Comparison of ENCODE assay signal across 2 cellular contexts in genomic region chr9:88522360-88522759, GRCh38.
TF ChIP-seq lines count a peak whose summit lies in the region.

No MANE protein-coding gene starts in this region.

TF ChIP-seq in IMR-90, 13 proteins besides CTCF, POLR2A, EP300 and RAD21:
- no peak for TF ChIP-seq BHLHE40 (IDR thresholded peaks at IDR 0.05; ENCODE audit: low read depth, low read length)
- no peak for TF ChIP-seq RCOR1 (IDR thresholded peaks at IDR 0.05; ENCODE audit: insufficient replicate concordance, low read length)
- no peak for TF ChIP-seq FOS (IDR thresholded peaks at IDR 0.05; ENCODE audit: low read depth, low read length)
- no peak for TF ChIP-seq SMC3 (IDR thresholded peaks at IDR 0.05; ENCODE audit: low read depth, low read length)
- TF ChIP-seq CEBPB (IDR thresholded peaks at IDR 0.05; ENCODE audit: low read depth, low read length), result no peak
- TF ChIP-seq, protein P1, sequence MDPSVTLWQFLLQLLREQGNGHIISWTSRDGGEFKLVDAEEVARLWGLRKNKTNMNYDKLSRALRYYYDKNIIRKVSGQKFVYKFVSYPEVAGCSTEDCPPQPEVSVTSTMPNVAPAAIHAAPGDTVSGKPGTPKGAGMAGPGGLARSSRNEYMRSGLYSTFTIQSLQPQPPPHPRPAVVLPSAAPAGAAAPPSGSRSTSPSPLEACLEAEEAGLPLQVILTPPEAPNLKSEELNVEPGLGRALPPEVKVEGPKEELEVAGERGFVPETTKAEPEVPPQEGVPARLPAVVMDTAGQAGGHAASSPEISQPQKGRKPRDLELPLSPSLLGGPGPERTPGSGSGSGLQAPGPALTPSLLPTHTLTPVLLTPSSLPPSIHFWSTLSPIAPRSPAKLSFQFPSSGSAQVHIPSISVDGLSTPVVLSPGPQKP (IDR thresholded peaks at IDR 0.05; ENCODE audit: borderline replicate concordance, low read depth, low read length), result no peak
- no peak for TF ChIP-seq NFE2L2 (IDR thresholded peaks at IDR 0.05; ENCODE audit: low read depth, low read length)
- no peak for TF ChIP-seq CHD1 (IDR thresholded peaks at IDR 0.05; ENCODE audit: low read depth, low read length)
- TF ChIP-seq MAZ (IDR thresholded peaks at IDR 0.05; ENCODE audit: borderline replicate concordance, low read depth, low read length), result no peak
- TF ChIP-seq MXI1 (IDR thresholded peaks at IDR 0.05; ENCODE audit: borderline replicate concordance, low read depth, low read length), result no peak
- TF ChIP-seq MAFK (IDR thresholded peaks at IDR 0.05; ENCODE audit: low read depth, low read length), result no peak
- TF ChIP-seq, protein P2, sequence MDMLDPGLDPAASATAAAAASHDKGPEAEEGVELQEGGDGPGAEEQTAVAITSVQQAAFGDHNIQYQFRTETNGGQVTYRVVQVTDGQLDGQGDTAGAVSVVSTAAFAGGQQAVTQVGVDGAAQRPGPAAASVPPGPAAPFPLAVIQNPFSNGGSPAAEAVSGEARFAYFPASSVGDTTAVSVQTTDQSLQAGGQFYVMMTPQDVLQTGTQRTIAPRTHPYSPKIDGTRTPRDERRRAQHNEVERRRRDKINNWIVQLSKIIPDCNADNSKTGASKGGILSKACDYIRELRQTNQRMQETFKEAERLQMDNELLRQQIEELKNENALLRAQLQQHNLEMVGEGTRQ (IDR thresholded peaks at IDR 0.05; ENCODE audit: low read depth, low read length), result no peak
- TF ChIP-seq RFX5 (IDR thresholded peaks at IDR 0.05; ENCODE audit: low read depth, low read length), result no peak

TF ChIP-seq in H1, 55 proteins besides CTCF, POLR2A, EP300 and RAD21:
- no peak for TF ChIP-seq POLR2AphosphoS5 (IDR thresholded peaks at IDR 0.05; ENCODE audit: low read depth, low read length)
- no peak for TF ChIP-seq ASH2L (IDR thresholded peaks at IDR 0.05; ENCODE audit: low read length)
- TF ChIP-seq CHD7 (IDR thresholded peaks at IDR 0.05; ENCODE audit: insufficient replicate concordance, low read length), result no peak
- no peak for TF ChIP-seq CEBPB (IDR thresholded peaks at IDR 0.05; ENCODE audit: low read depth, low read length)
- TF ChIP-seq HDAC2 (IDR thresholded peaks at IDR 0.05; ENCODE audit: borderline replicate concordance in 1 of 2, low read depth in 2 of 2, low read length in 2 of 2), result no peak
